In genomic region chr4:5157721-5158390, GRCh38 we compare ENCODE assay signal across 14 cellular contexts.
A peak's percentile ranks its signal among the peaks of the same experiment; 100 is the strongest.
DNase-seq lines count a peak whose midpoint lies in the region; TF ChIP-seq lines count a peak whose summit lies in the region.
"Had no signal": no experiment of that assay in that cellular context is flagged by ENCODE, and none has a peak within 500 bp of the region (broad histone marks: within the 10 kb centered on the region; RNA-seq: fewer than 3 reads in every experiment).

No MANE protein-coding gene starts in this region.

- POLR2A ChIA-PET in activated CD4-positive, alpha-beta memory T cell treated with anti-CD3 and anti-CD28 coated beads for 36 hours (lab: Charles Lee): no interaction called here

- peaks cover 5% of the 10 kb centered on the region for H3K36me3 Mint-ChIP-seq in osteocyte (ENCODE audit: unreplicated experiment)
- H3K36me3 Mint-ChIP-seq in activated CD4-positive, alpha-beta memory T cell treated with anti-CD3 and anti-CD28 coated beads for 36 hours: no peaks in the 10 kb centered on the region
- H3K36me3 Mint-ChIP-seq: CD8-positive, alpha-beta T cell had no signal

- DNase-seq in AG09319 (ENCODE audit: extremely low read depth, low read depth): peak; percentile 20
- peak; percentile 78 for DNase-seq in GM04503 (ENCODE audit: low read depth)
- DNase-seq in esophagus muscularis mucosa (ENCODE audit: extremely low spot score): peak; percentile 82
- DNase-seq in osteocyte (ENCODE audit: extremely low spot score, unreplicated experiment): no peak
- no peak for DNase-seq in activated CD4-positive, alpha-beta memory T cell treated with anti-CD3 and anti-CD28 coated beads for 36 hours
- DNase-seq in DMS79 (lab: John Stamatoyannopoulos, UW): no peak
- DNase-seq in NCI-H2107 treated with DMSO at 0.1 percent for 48 hours (lab: John Stamatoyannopoulos, UW; ENCODE audit: unreplicated experiment): no peak
- DNase-seq: BE2C; CD8-positive, alpha-beta T cell; GOT3; Kasumi-1; NCI-H2029; NCI-H510A; SHP77 treated with DMSO at 0.1 percent for 48 hours had no signal

- no peaks in the 10 kb centered on the region for H3K9me3 ChIP-seq in esophagus muscularis mucosa
- H3K9me3 ChIP-seq: BE2C had no signal

- H3K4me1 ChIP-seq in esophagus muscularis mucosa: no peaks in the 10 kb centered on the region
- H3K4me1 ChIP-seq: BE2C had no signal

- no peak overlapping the region for H3K27ac ChIP-seq in esophagus muscularis mucosa (replicated peaks in 1 of 4)

- H3K4me3 ChIP-seq in esophagus muscularis mucosa: no peak overlapping the region

- H3K4me1 Mint-ChIP-seq in osteocyte (ENCODE audit: unreplicated experiment): peaks cover 34% of the 10 kb centered on the region
- no peaks in the 10 kb centered on the region for H3K4me1 Mint-ChIP-seq in activated CD4-positive, alpha-beta memory T cell treated with anti-CD3 and anti-CD28 coated beads for 36 hours (ENCODE audit: low read depth)

- TF ChIP-seq CTCF in AG09319 (IDR thresholded peaks at IDR 0.05; ENCODE audit: low read depth, low read length) (no peak), esophagus muscularis mucosa (IDR thresholded peaks at IDR 0.05) (no peak), osteocyte (IDR thresholded peaks at IDR 0.05) (no peak)

- WGBS in esophagus muscularis mucosa: 60% methylated on average over 7 of the region's 7 CpGs

- CTCF ChIA-PET in activated CD4-positive, alpha-beta memory T cell treated with anti-CD3 and anti-CD28 coated beads for 36 hours (lab: Charles Lee): no interaction called here

- intact Hi-C loops in esophagus muscularis mucosa (cut with DNase I): no loop called here
- intact Hi-C loops in activated CD4-positive, alpha-beta memory T cell treated with anti-CD3 and anti-CD28 coated beads for 36 hours (cut with micrococcal nuclease): no loop called here

- TF ChIP-seq EP300 in esophagus muscularis mucosa (IDR thresholded peaks at IDR 0.05): no peak

- no peak overlapping the region for H3K4me3 Mint-ChIP-seq in osteocyte (ENCODE audit: unreplicated experiment)
- H3K4me3 Mint-ChIP-seq in activated CD4-positive, alpha-beta memory T cell treated with anti-CD3 and anti-CD28 coated beads for 36 hours: no peak overlapping the region
- H3K4me3 Mint-ChIP-seq: CD8-positive, alpha-beta T cell had no signal

- no peaks in the 10 kb centered on the region for H3K27me3 Mint-ChIP-seq in osteocyte (ENCODE audit: unreplicated experiment)
- peaks cover 5% of the 10 kb centered on the region for H3K27me3 Mint-ChIP-seq in activated CD4-positive, alpha-beta memory T cell treated with anti-CD3 and anti-CD28 coated beads for 36 hours

- no peaks in the 10 kb centered on the region for H3K36me3 ChIP-seq in esophagus muscularis mucosa
- H3K36me3 ChIP-seq: BE2C had no signal

- H3K27ac Mint-ChIP-seq in osteocyte (ENCODE audit: unreplicated experiment): peak overlapping the region; percentile 6
- H3K27ac Mint-ChIP-seq in activated CD4-positive, alpha-beta memory T cell treated with anti-CD3 and anti-CD28 coated beads for 36 hours: no peak overlapping the region
- H3K27ac Mint-ChIP-seq: CD8-positive, alpha-beta T cell had no signal

- TF ChIP-seq POLR2A in esophagus muscularis mucosa (IDR thresholded peaks at IDR 0.05; ENCODE audit: low read depth): no peak

- no peaks in the 10 kb centered on the region for H3K9me3 Mint-ChIP-seq in osteocyte (ENCODE audit: unreplicated experiment)
- H3K9me3 Mint-ChIP-seq in activated CD4-positive, alpha-beta memory T cell treated with anti-CD3 and anti-CD28 coated beads for 36 hours: no peaks in the 10 kb centered on the region
- H3K9me3 Mint-ChIP-seq: CD8-positive, alpha-beta T cell had no signal

- peaks cover 0 to 1% (median 0%) of the 10 kb centered on the region in 4 donors for H3K27me3 ChIP-seq in esophagus muscularis mucosa
- H3K27me3 ChIP-seq: BE2C had no signal

Comparison
In these comparisons a context has a peak if more than half of its experiments do, and no peak if none do; other contexts are left out.
1. DNase-seq: peak in AG09319 (single experiment), GM04503 (single experiment) and esophagus muscularis mucosa (single experiment); none in osteocyte (single experiment), activated CD4-positive, alpha-beta memory T cell treated with anti-CD3 and anti-CD28 coated beads for 36 hours (single experiment), DMS79 (single experiment) and NCI-H2107 treated with DMSO at 0.1 percent for 48 hours (single experiment).